7 cellular contexts compared by ENCODE assay signal in genomic region chr5:12952409-12952808, GRCh38.
"Had no signal": no experiment of that assay in that cellular context is flagged by ENCODE, and none has a peak within 500 bp of the region (broad histone marks: within the 10 kb centered on the region; RNA-seq: fewer than 3 reads in every experiment).

No MANE protein-coding gene starts in this region.

- H3K9ac ChIP-seq: KMS-11 had no signal

- H3K4me3 ChIP-seq: K562 had no signal

- H3K4me2 ChIP-seq: KMS-11 had no signal

- ATAC-seq: HepG2, K562 had no signal

- H3K27ac ChIP-seq: HL-60, KMS-11 had no signal

- DNase-seq: IMR-90, KBM-7, KG1 had no signal
